ENCODE assay signal across 8 cellular contexts in genomic region chr15:90594297-90594696, GRCh38.
A peak's percentile ranks its signal among the peaks of the same experiment; 100 is the strongest.
DNase-seq lines count a peak whose midpoint lies in the region; ATAC-seq and TF ChIP-seq lines count a peak whose summit lies in the region.

No MANE protein-coding gene starts in this region.

- H3K4me3 ChIP-seq in Jurkat, Clone E6-1 (ENCODE audit: low read length): peak overlapping the region; percentile 38
- H3K4me3 ChIP-seq in duodenal mucosa (ENCODE audit: low read depth in 1 of 2, low read length in 2 of 2) (no peak overlapping the region), subcutaneous abdominal adipose tissue (ENCODE audit: low read depth in 1 of 5, low read length in 5 of 5) (no peak overlapping the region), BE2C (ENCODE audit: low read depth, low read length) (no peak overlapping the region)

- H3K4me3 Mint-ChIP-seq in activated CD4-positive, alpha-beta T cell treated with anti-CD3 and anti-CD28 coated beads, Interleukin-2, amount 10 ng/mL, durations not matched to agents 24 days and 14 days: peak overlapping the region; percentile 88
- H3K4me3 Mint-ChIP-seq in natural killer cell treated with Interleukin-12 subunit alpha and Interleukin-12 subunit beta and Interleukin-15 and Interleukin-18, amount 100 ng/mL, for 72 hours: peak overlapping the region; percentile 88

- H3K36me3 ChIP-seq in duodenal mucosa (ENCODE audit: control insufficient read depth in 1 of 2, insufficient read depth in 2 of 2, low read length in 2 of 2) (peaks cover 0 to 5% of the 10 kb centered on the region in 2 donors), subcutaneous abdominal adipose tissue (ENCODE audit: control insufficient read depth in 5 of 5, insufficient read depth in 5 of 5, low read length in 5 of 5) (peaks cover 0 to 2% (median 0%) of the 10 kb centered on the region in 5 donors), BE2C (no peaks in the 10 kb centered on the region)

- peak overlapping the region; percentile 3 for H3K27ac ChIP-seq in duodenal mucosa (ENCODE audit: low read depth, low read length)
- H3K27ac ChIP-seq in subcutaneous abdominal adipose tissue (ENCODE audit: low read depth, low read length): peak overlapping the region; percentile 46

- H3K9ac ChIP-seq in duodenal mucosa (ENCODE audit: low read depth in 1 of 2, low read length in 2 of 2) (peak overlapping the region in 1 of 2 donors; percentile 11), subcutaneous abdominal adipose tissue (ENCODE audit: low read length in 5 of 5) (peak overlapping the region in 1 of 5 donors; percentile 16)

- peaks cover 49% of the 10 kb centered on the region for H3K36me3 Mint-ChIP-seq in activated CD4-positive, alpha-beta T cell treated with anti-CD3 and anti-CD28 coated beads, Interleukin-2, amount 10 ng/mL, durations not matched to agents 24 days and 14 days (ENCODE audit: low read depth)
- H3K36me3 Mint-ChIP-seq in natural killer cell treated with Interleukin-12 subunit alpha and Interleukin-12 subunit beta and Interleukin-15 and Interleukin-18, amount 100 ng/mL, for 72 hours: no peaks in the 10 kb centered on the region

- peak; percentile 82 for ATAC-seq in natural killer cell treated with Interleukin-12 subunit alpha and Interleukin-12 subunit beta and Interleukin-15 and Interleukin-18, amount 100 ng/mL, for 72 hours

- DNase-seq in GM03348 (ENCODE audit: low spot score) (peak; percentile 41), HCEC 1CT (no peak), BE2C (no peak)
- DNase-seq in Jurkat, Clone E6-1 (ENCODE audit: low read depth, low spot score): peak; percentile 88
- peak; percentile 94 for DNase-seq in activated CD4-positive, alpha-beta T cell treated with anti-CD3 and anti-CD28 coated beads, Interleukin-2, amount 10 ng/mL, durations not matched to agents 24 days and 14 days
- peak; percentile 78 for DNase-seq in natural killer cell treated with Interleukin-12 subunit alpha and Interleukin-12 subunit beta and Interleukin-15 and Interleukin-18, amount 100 ng/mL, for 72 hours (ENCODE audit: low spot score)

- H3K27me3 Mint-ChIP-seq in activated CD4-positive, alpha-beta T cell treated with anti-CD3 and anti-CD28 coated beads, Interleukin-2, amount 10 ng/mL, durations not matched to agents 24 days and 14 days: no peaks in the 10 kb centered on the region
- H3K27me3 Mint-ChIP-seq in natural killer cell treated with Interleukin-12 subunit alpha and Interleukin-12 subunit beta and Interleukin-15 and Interleukin-18, amount 100 ng/mL, for 72 hours: no peaks in the 10 kb centered on the region

- H3K4me1 Mint-ChIP-seq in activated CD4-positive, alpha-beta T cell treated with anti-CD3 and anti-CD28 coated beads, Interleukin-2, amount 10 ng/mL, durations not matched to agents 24 days and 14 days: peaks cover 71% of the 10 kb centered on the region
- peaks cover 53 to 72% of the 10 kb centered on the region in 2 donors for H3K4me1 Mint-ChIP-seq in natural killer cell treated with Interleukin-12 subunit alpha and Interleukin-12 subunit beta and Interleukin-15 and Interleukin-18, amount 100 ng/mL, for 72 hours (ENCODE audit: low read depth in 2 of 2)

- H3K4me1 ChIP-seq in duodenal mucosa (ENCODE audit: control insufficient read depth in 1 of 2, insufficient read depth in 2 of 2, low read length in 2 of 2) (peaks cover 11 to 24% of the 10 kb centered on the region in 2 donors), subcutaneous abdominal adipose tissue (ENCODE audit: control insufficient read depth in 5 of 5, insufficient read depth in 5 of 5, low read length in 5 of 5) (peaks cover 6 to 43% (median 42%) of the 10 kb centered on the region in 5 donors), BE2C (no peaks in the 10 kb centered on the region; the same call in 1 of the 2 replicates)

- H3K27me3 ChIP-seq in duodenal mucosa (ENCODE audit: control insufficient read depth in 1 of 2, insufficient read depth in 2 of 2, low read length in 2 of 2) (no peaks in the 10 kb centered on the region), subcutaneous abdominal adipose tissue (ENCODE audit: control insufficient read depth in 5 of 5, insufficient read depth in 4 of 5, low read length in 5 of 5) (no peaks in the 10 kb centered on the region), BE2C (no peaks in the 10 kb centered on the region)

- TF ChIP-seq CTCF in BE2C (IDR thresholded peaks at IDR 0.05; ENCODE audit: low read depth, low read length): no peak

- no peaks in the 10 kb centered on the region for H3K9me3 Mint-ChIP-seq in activated CD4-positive, alpha-beta T cell treated with anti-CD3 and anti-CD28 coated beads, Interleukin-2, amount 10 ng/mL, durations not matched to agents 24 days and 14 days
- H3K9me3 Mint-ChIP-seq in natural killer cell treated with Interleukin-12 subunit alpha and Interleukin-12 subunit beta and Interleukin-15 and Interleukin-18, amount 100 ng/mL, for 72 hours: no peaks in the 10 kb centered on the region

- intact Hi-C loops in activated CD4-positive, alpha-beta T cell treated with anti-CD3 and anti-CD28 coated beads, Interleukin-2, amount 10 ng/mL, durations not matched to agents 24 days and 14 days (cut with micrococcal nuclease): loop anchor here (1.0 to 10.0 kb wide), 3 partner anchors 20 to 269 kb away; no protein-coding TSS in a partner anchor

- H3K9me3 ChIP-seq in duodenal mucosa (ENCODE audit: control insufficient read depth in 1 of 2, low read length in 2 of 2): no peaks in the 10 kb centered on the region
- H3K9me3 ChIP-seq in subcutaneous abdominal adipose tissue (ENCODE audit: control insufficient read depth in 5 of 5, low read length in 5 of 5): no peaks in the 10 kb centered on the region
- no peaks in the 10 kb centered on the region for H3K9me3 ChIP-seq in BE2C

- peak overlapping the region; percentile 100 for H3K27ac Mint-ChIP-seq in activated CD4-positive, alpha-beta T cell treated with anti-CD3 and anti-CD28 coated beads, Interleukin-2, amount 10 ng/mL, durations not matched to agents 24 days and 14 days
- H3K27ac Mint-ChIP-seq in natural killer cell treated with Interleukin-12 subunit alpha and Interleukin-12 subunit beta and Interleukin-15 and Interleukin-18, amount 100 ng/mL, for 72 hours: peak overlapping the region; percentile 89 to 97

Comparison
In these comparisons a context has a peak if more than half of its experiments do, and no peak if none do; other contexts are left out.
1. DNase-seq: peak in GM03348 (single experiment), Jurkat, Clone E6-1 (single experiment), activated CD4-positive, alpha-beta T cell treated with anti-CD3 and anti-CD28 coated beads, Interleukin-2, amount 10 ng/mL, durations not matched to agents 24 days and 14 days (single experiment) and natural killer cell treated with Interleukin-12 subunit alpha and Interleukin-12 subunit beta and Interleukin-15 and Interleukin-18, amount 100 ng/mL, for 72 hours (single experiment); none in HCEC 1CT (single experiment) and BE2C (single experiment).